8 cellular contexts compared by ENCODE assay signal in the genomic region with DNA sequence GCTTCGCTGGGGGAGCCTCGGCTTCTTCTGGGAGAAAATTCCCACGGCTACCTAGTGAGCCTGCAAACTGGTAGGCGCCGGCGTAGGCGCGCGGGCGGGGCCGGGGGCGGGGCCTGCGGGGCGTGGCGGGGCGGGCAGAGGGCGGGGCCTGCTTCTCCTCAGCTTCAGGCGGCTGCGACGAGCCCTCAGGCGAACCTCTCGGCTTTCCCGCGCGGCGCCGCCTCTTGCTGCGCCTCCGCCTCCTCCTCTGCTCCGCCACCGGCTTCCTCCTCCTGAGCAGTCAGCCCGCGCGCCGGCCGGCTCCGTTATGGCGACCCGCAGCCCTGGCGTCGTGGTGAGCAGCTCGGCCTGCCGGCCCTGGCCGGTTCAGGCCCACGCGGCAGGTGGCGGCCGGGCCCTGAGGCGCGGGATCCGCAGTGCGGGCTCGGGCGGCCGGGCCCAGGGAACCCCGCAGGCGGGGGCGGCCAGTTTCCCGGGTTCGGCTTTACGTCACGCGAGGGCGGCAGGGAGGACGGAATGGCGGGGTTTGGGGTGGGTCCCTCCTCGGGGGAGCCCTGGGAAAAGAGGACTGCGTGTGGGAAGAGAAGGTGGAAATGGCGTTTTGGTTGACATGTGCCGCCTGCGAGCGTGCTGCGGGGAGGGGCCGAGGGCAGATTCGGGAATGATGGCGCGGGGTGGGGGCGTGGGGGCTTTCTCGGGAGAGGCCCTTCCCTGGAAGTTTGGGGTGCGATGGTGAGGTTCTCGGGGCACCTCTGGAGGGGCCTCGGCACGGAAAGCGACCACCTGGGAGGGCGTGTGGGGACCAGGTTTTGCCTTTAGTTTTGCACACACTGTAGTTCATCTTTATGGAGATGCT. TPM values are rescaled to one million over a fixed set of nuclear protein-coding genes. Genes with fewer than 3 reads are reported as not detected.
DNase-seq lines count a peak whose midpoint lies in the region; ATAC-seq and TF ChIP-seq lines count a peak whose summit lies in the region.

A gene with protein sequence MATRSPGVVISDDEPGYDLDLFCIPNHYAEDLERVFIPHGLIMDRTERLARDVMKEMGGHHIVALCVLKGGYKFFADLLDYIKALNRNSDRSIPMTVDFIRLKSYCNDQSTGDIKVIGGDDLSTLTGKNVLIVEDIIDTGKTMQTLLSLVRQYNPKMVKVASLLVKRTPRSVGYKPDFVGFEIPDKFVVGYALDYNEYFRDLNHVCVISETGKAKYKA (plus strand): TSS at position 161 of the 856 bp plus-strand sequence. CDS start 147 bp downstream, at position 308.

- peak within 1 kb of the TSS; percentile 76 for H3K4me3 ChIP-seq in endocrine pancreas (ENCODE audit: control insufficient read depth, insufficient read depth, low read length)

- ATAC-seq in GM19395 (IDR thresholded peaks at IDR 0.05; ENCODE audit: unreplicated experiment), result peak; percentile 88
- ATAC-seq in HG03520 (IDR thresholded peaks at IDR 0.05; ENCODE audit: unreplicated experiment), result peak; percentile 74

- intact Hi-C loops in CD14-positive monocyte (cut with micrococcal nuclease), result no loop called here

- H3K9me3 Mint-ChIP-seq in CD14-positive monocyte (peaks cover 0 to 6% (median 0%) of the 10 kb centered on the region in 7 donors), mesothelial cell of epicardium (peaks cover 10% of the 10 kb centered on the region)

- no peaks in the 10 kb centered on the region for H3K4me1 ChIP-seq in endocrine pancreas (ENCODE audit: control insufficient read depth, insufficient read depth, low read length)

- no peaks in the 10 kb centered on the region for H3K27me3 Mint-ChIP-seq in CD14-positive monocyte (ENCODE audit: low read depth in 3 of 3)
- H3K27me3 Mint-ChIP-seq in mesothelial cell of epicardium (ENCODE audit: low read depth), result no peaks in the 10 kb centered on the region

- DNase-seq in CD14-positive monocyte (ENCODE audit: low spot score), result peak; percentile 74
- peak; percentile 61 for DNase-seq in NOMO-1 treated with DMSO at 0.1 percent for 48 hours (lab: John Stamatoyannopoulos, UW; ENCODE audit: unreplicated experiment)
- DNase-seq in activated CD8-positive, alpha-beta memory T cell treated with anti-CD3 and anti-CD28 coated beads, Interleukin-2, amount 50 U/mL, for 1 hour (ENCODE audit: extremely low read depth), result peak; percentile 45
- DNase-seq in mesothelial cell of epicardium (ENCODE audit: low spot score in 2 of 2, unreplicated experiment in 2 of 2), result peak; percentile 65 to 78
- DNase-seq in stimulated activated CD8-positive, alpha-beta memory T cell treated with anti-CD3 and anti-CD28 coated beads, Interleukin-15, amount 100 ng/mL, for 24 hours (ENCODE audit: low read depth), result peak; percentile 46

- H3K27ac Mint-ChIP-seq in CD14-positive monocyte (peak within 1 kb of the TSS; percentile 52 to 90 (median 75)), mesothelial cell of epicardium (peak within 1 kb of the TSS; percentile 71)

- peaks cover 6% of the 10 kb centered on the region for H3K4me1 Mint-ChIP-seq in CD14-positive monocyte
- H3K4me1 Mint-ChIP-seq in mesothelial cell of epicardium, result peaks cover 7% of the 10 kb centered on the region

- no peaks in the 10 kb centered on the region for H3K27me3 ChIP-seq in endocrine pancreas (ENCODE audit: control insufficient read depth, insufficient read depth, low read length)

- H3K4me3 Mint-ChIP-seq in CD14-positive monocyte, result peak within 1 kb of the TSS; percentile 85 to 87
- H3K4me3 Mint-ChIP-seq in mesothelial cell of epicardium, result peak within 1 kb of the TSS; percentile 76

- H3K36me3 ChIP-seq in endocrine pancreas (ENCODE audit: control insufficient read depth, insufficient read depth, low read length), result no peaks in the 10 kb centered on the region

- H3K9ac ChIP-seq in endocrine pancreas (ENCODE audit: control insufficient read depth, insufficient read depth, low read length), result peak within 1 kb of the TSS; percentile 30

- TF ChIP-seq CTCF in CD14-positive monocyte (IDR thresholded peaks at IDR 0.05) (no peak), mesothelial cell of epicardium (IDR thresholded peaks at IDR 0.05; ENCODE audit: unreplicated experiment) (no peak)

- H3K9me3 ChIP-seq in endocrine pancreas (ENCODE audit: control insufficient read depth, low read length), result no peaks in the 10 kb centered on the region

- no peaks in the 10 kb centered on the region for H3K36me3 Mint-ChIP-seq in CD14-positive monocyte
- H3K36me3 Mint-ChIP-seq in mesothelial cell of epicardium, result no peaks in the 10 kb centered on the region

RNA-seq across cellular contexts. Expression of the gene that starts here (rescaled TPM):
- 10 to 100 TPM; 54.5 to 56.4 TPM for polyA plus RNA-seq in CD14-positive monocyte
- 17.8 to 21.8 TPM (median 18.3 TPM) in 3 replicates for total RNA-seq in mesothelial cell of epicardium

Comparison
In these comparisons a context has a peak if more than half of its experiments do, and no peak if none do; other contexts are left out.
1. Peak in every context shown above with its lines: DNase-seq, ATAC-seq and H3K4me3 ChIP-seq.